13 cellular contexts compared by ENCODE assay signal in genomic region chr1:24793762-24794161, GRCh38. TPM values are rescaled to one million over a fixed set of nuclear protein-coding genes. Genes with fewer than 3 reads are reported as not detected.
DNase-seq lines count a peak whose midpoint lies in the region; ATAC-seq and TF ChIP-seq lines count a peak whose summit lies in the region.
"Had no signal": no experiment of that assay in that cellular context is flagged by ENCODE, and none has a peak within 500 bp of the region (broad histone marks: within the 10 kb centered on the region; RNA-seq: fewer than 3 reads in every experiment).

No MANE protein-coding gene starts in this region.

- peaks cover 0 to 4% (median 0%) of the 10 kb centered on the region in 7 donors for H3K9me3 Mint-ChIP-seq in naive B cell
- no peaks in the 10 kb centered on the region for H3K9me3 Mint-ChIP-seq in Calu3 (ENCODE audit: low read depth, unreplicated experiment)

- peaks cover 9 to 13% of the 10 kb centered on the region in 2 donors for H3K36me3 Mint-ChIP-seq in naive B cell
- no peaks in the 10 kb centered on the region for H3K36me3 Mint-ChIP-seq in Calu3 (ENCODE audit: insufficient read depth, unreplicated experiment)

- no peaks in the 10 kb centered on the region for H3K27me3 ChIP-seq in esophagus squamous epithelium

- peak overlapping the region in 3 of 4 donors; percentile 61 to 75 (median 65) for H3K27ac ChIP-seq in esophagus squamous epithelium

- H3K36me3 ChIP-seq in esophagus squamous epithelium = peaks cover 0 to 6% (median 0%) of the 10 kb centered on the region in 3 donors

- H3K4me3 Mint-ChIP-seq in naive B cell (peak overlapping the region in 2 of 8 donors; percentile 0 to 21), Calu3 (ENCODE audit: low read depth, unreplicated experiment) (no peak overlapping the region)
- H3K4me3 Mint-ChIP-seq: activated naive CD8-positive, alpha-beta T cell treated with anti-CD3 and anti-CD28 coated beads, Interleukin-2, amount 50 U/mL, for 24 hours; B cell; neural crest cell had no signal

- DNase-seq in A172 (ENCODE audit: low spot score) (peak; percentile 11), LHCN-M2 (ENCODE audit: low read depth) (peak; percentile 58), esophagus squamous epithelium (lab: John Stamatoyannopoulos, UW) (no peak), naive B cell (no peak), inferior parietal cortex (ENCODE audit: extremely low spot score) (no peak), Calu3 (no peak), 8988T (no peak)
- DNase-seq: activated CD4-positive, alpha-beta T cell treated with anti-CD3 and anti-CD28 coated beads for 48 hours; activated naive CD8-positive, alpha-beta T cell treated with anti-CD3 and anti-CD28 coated beads, Interleukin-2, amount 50 U/mL, for 24 hours; PC-3 had no signal

- peaks cover 0 to 38% (median 4%) of the 10 kb centered on the region in 3 donors for H3K4me1 ChIP-seq in esophagus squamous epithelium

- WGBS in esophagus squamous epithelium, 2 donors = 46 to 47% methylated on average over 2 of the region's 2 CpGs

- intact Hi-C loops in esophagus squamous epithelium (cut with DNase I) (no loop called here), Calu3 (cut with micrococcal nuclease; ENCODE audit: unreplicated experiment) (no loop called here)

- H3K4me3 ChIP-seq in esophagus squamous epithelium = no peak overlapping the region

- no TSS peak for BruUV-seq in Calu3 (replicated peaks; lab: Mats Ljungman, UMichigan)

- H3K27ac Mint-ChIP-seq in naive B cell (peak overlapping the region in 5 of 6 donors; percentile 16 to 67 (median 39)), Calu3 (ENCODE audit: unreplicated experiment) (no peak overlapping the region)
- H3K27ac Mint-ChIP-seq: activated naive CD8-positive, alpha-beta T cell treated with anti-CD3 and anti-CD28 coated beads, Interleukin-2, amount 50 U/mL, for 24 hours; B cell had no signal

- H3K27me3 Mint-ChIP-seq in naive B cell (no peaks in the 10 kb centered on the region), Calu3 (ENCODE audit: unreplicated experiment) (no peaks in the 10 kb centered on the region)
- H3K27me3 Mint-ChIP-seq: activated naive CD8-positive, alpha-beta T cell treated with anti-CD3 and anti-CD28 coated beads, Interleukin-2, amount 50 U/mL, for 24 hours; B cell had no signal

- TF ChIP-seq CTCF in esophagus squamous epithelium (IDR thresholded peaks at IDR 0.05) (no peak), Calu3 (IDR thresholded peaks at IDR 0.05; ENCODE audit: unreplicated experiment) (no peak)

- no peaks in the 10 kb centered on the region for H3K9me3 ChIP-seq in esophagus squamous epithelium

- no peak for TF ChIP-seq POLR2A in esophagus squamous epithelium (IDR thresholded peaks at IDR 0.05)

- CTCF ChIA-PET in Calu3 (lab: Charles Lee) = interaction anchor here (0.8 kb wide), 1 partner anchor 41 kb away, joined by 3 read pairs; no protein-coding TSS in a partner anchor

- H3K4me1 Mint-ChIP-seq in naive B cell (peaks cover 29 to 47% (median 32%) of the 10 kb centered on the region in 3 donors), Calu3 (ENCODE audit: low read depth, unreplicated experiment) (peaks cover 16% of the 10 kb centered on the region)
- H3K4me1 Mint-ChIP-seq: activated naive CD8-positive, alpha-beta T cell treated with anti-CD3 and anti-CD28 coated beads, Interleukin-2, amount 50 U/mL, for 24 hours had no signal

- ATAC-seq in naive B cell (ENCODE audit: low read depth in 2 of 2) (no peak), HG02571 (IDR thresholded peaks at IDR 0.05; ENCODE audit: unreplicated experiment) (no peak)
- ATAC-seq: activated naive CD8-positive, alpha-beta T cell treated with anti-CD3 and anti-CD28 coated beads, Interleukin-2, amount 50 U/mL, for 24 hours; PC-3 had no signal

RNA-seq across cellular contexts. Expression of gene CLIC4, which starts 48.5 kb away (rescaled TPM):
- 209 and 218 TPM in 2 replicates for total RNA-seq in A172 (2014; rRNA removed; shearing (Covaris generic))
- 533 and 580 TPM in 2 replicates for total RNA-seq in LHCN-M2 (2014; rRNA removed)
- 229 TPM for polyA plus RNA-seq in LHCN-M2 (2012)
- 100 to 1,000 TPM in 1 of 4 donors, 10 to 100 TPM in 3; 22.3 to 204 (median 69.0) TPM for total RNA-seq in esophagus squamous epithelium
- polyA plus RNA-seq in naive B cell (ENCODE audit: low read depth in 6 of 6) = 100 to 1,000 TPM in 1 of 6 donors, 10 to 100 TPM in 5; 76.7 to 108 (median 92.1) TPM
- total RNA-seq in Calu3 (2022) = 45.2 and 62.7 TPM in 2 replicates

Comparison
In these comparisons a context has a peak if more than half of its experiments do, and no peak if none do; other contexts are left out.
1. DNase-seq: peak in A172 (single experiment) and LHCN-M2 (single experiment); none in esophagus squamous epithelium (single experiment), naive B cell (single experiment), inferior parietal cortex (single experiment), Calu3 (single experiment) and 8988T (single experiment).